In genomic region chr1:13732971-13733667, GRCh38 we compare ENCODE assay signal across 12 cellular contexts.
DNase-seq lines count a peak whose midpoint lies in the region; ATAC-seq and TF ChIP-seq lines count a peak whose summit lies in the region.
"Had no signal": no experiment of that assay in that cellular context is flagged by ENCODE, and none has a peak within 500 bp of the region (broad histone marks: within the 10 kb centered on the region; RNA-seq: fewer than 3 reads in every experiment).

No MANE protein-coding gene starts in this region.

- H3K9me3 ChIP-seq in SK-N-MC (ENCODE audit: low read depth, low read length) (no peaks in the 10 kb centered on the region), parathyroid adenoma (ENCODE audit: control insufficient read depth, low read length) (no peaks in the 10 kb centered on the region)

- peaks cover 87% of the 10 kb centered on the region for H3K4me1 Mint-ChIP-seq in activated naive CD8-positive, alpha-beta T cell treated with anti-CD3 and anti-CD28 coated beads, Interleukin-2, amount 50 U/mL, for 24 hours

- H3K9me3 Mint-ChIP-seq in activated naive CD8-positive, alpha-beta T cell treated with anti-CD3 and anti-CD28 coated beads, Interleukin-2, amount 50 U/mL, for 24 hours, result no peaks in the 10 kb centered on the region

- H3K27me3 Mint-ChIP-seq in activated naive CD8-positive, alpha-beta T cell treated with anti-CD3 and anti-CD28 coated beads, Interleukin-2, amount 50 U/mL, for 24 hours, result no peaks in the 10 kb centered on the region

- ATAC-seq in activated naive CD8-positive, alpha-beta T cell treated with anti-CD3 and anti-CD28 coated beads, Interleukin-2, amount 50 U/mL, for 24 hours, result no peak
- ATAC-seq in activated CD4-positive, CD25-positive, alpha-beta regulatory T cell treated with anti-CD3 and anti-CD28 coated beads, Interleukin-2, amount 50 U/mL, for 24 hours, result no peak

- peak overlapping the region; percentile 28 for H3K4me2 ChIP-seq in parathyroid adenoma (ENCODE audit: low read length)

- H3K27ac ChIP-seq in SK-N-MC, result peak overlapping the region; percentile 72
- no peak overlapping the region for H3K27ac ChIP-seq in parathyroid adenoma

- H3K27ac Mint-ChIP-seq in activated naive CD8-positive, alpha-beta T cell treated with anti-CD3 and anti-CD28 coated beads, Interleukin-2, amount 50 U/mL, for 24 hours, result peak overlapping the region; percentile 99

- H3K36me3 Mint-ChIP-seq in activated naive CD8-positive, alpha-beta T cell treated with anti-CD3 and anti-CD28 coated beads, Interleukin-2, amount 50 U/mL, for 24 hours (ENCODE audit: low read depth), result peaks cover 20% of the 10 kb centered on the region

- H3K4me3 ChIP-seq in SK-N-MC (peak overlapping the region; percentile 60), parathyroid adenoma (ENCODE audit: low read depth, low read length) (no peak overlapping the region)

- H3K27me3 ChIP-seq in parathyroid adenoma (ENCODE audit: control insufficient read depth, insufficient read depth, low read length), result no peaks in the 10 kb centered on the region

- H3K9ac ChIP-seq in SK-N-MC (ENCODE audit: insufficient read length) (peak overlapping the region; percentile 0), parathyroid adenoma (no peak overlapping the region)

- peaks cover 10% of the 10 kb centered on the region for H3K4me1 ChIP-seq in parathyroid adenoma

- DNase-seq in NOMO-1 (lab: John Stamatoyannopoulos, UW; ENCODE audit: unreplicated experiment in 2 of 2) (peak; percentile 29), NOMO-1 treated with dmso at 0.1 percent for 144 hours (lab: John Stamatoyannopoulos, UW; ENCODE audit: unreplicated experiment) (no peak), SK-N-MC (ENCODE audit: low read depth, low spot score) (no peak), NCI-H1694 (lab: John Stamatoyannopoulos, UW) (no peak), NCI-H748 (lab: John Stamatoyannopoulos, UW; ENCODE audit: unreplicated experiment) (no peak)
- no peak for DNase-seq in activated naive CD8-positive, alpha-beta T cell treated with anti-CD3 and anti-CD28 coated beads, Interleukin-2, amount 50 U/mL, for 24 hours
- DNase-seq: 8988T, IMR-90, NCI-H446, retina had no signal

- no peak for TF ChIP-seq CTCF in parathyroid adenoma (IDR thresholded peaks at IDR 0.05)

- H3K36me3 ChIP-seq in SK-N-MC (ENCODE audit: insufficient read depth, low read length), result peaks cover 3% of the 10 kb centered on the region; the same call in 1 of the 2 replicates
- no peaks in the 10 kb centered on the region for H3K36me3 ChIP-seq in parathyroid adenoma (ENCODE audit: control insufficient read depth, insufficient read depth, low read length)

- H3K79me2 ChIP-seq in parathyroid adenoma, result no peaks in the 10 kb centered on the region

- peak overlapping the region; percentile 45 for H3K4me3 Mint-ChIP-seq in activated naive CD8-positive, alpha-beta T cell treated with anti-CD3 and anti-CD28 coated beads, Interleukin-2, amount 50 U/mL, for 24 hours

- peak overlapping the region; percentile 30 for H2AFZ ChIP-seq in parathyroid adenoma

Comparison
In these comparisons a context has a peak if more than half of its experiments do, and no peak if none do; other contexts are left out.
1. DNase-seq: peak in NOMO-1 (2 of 2); none in NOMO-1 treated with dmso at 0.1 percent for 144 hours (single experiment), SK-N-MC (single experiment), activated naive CD8-positive, alpha-beta T cell treated with anti-CD3 and anti-CD28 coated beads, Interleukin-2, amount 50 U/mL, for 24 hours (single experiment), NCI-H1694 (single experiment) and NCI-H748 (single experiment).